Comparison of ENCODE assay signal across 26 cellular contexts in the genomic region with DNA sequence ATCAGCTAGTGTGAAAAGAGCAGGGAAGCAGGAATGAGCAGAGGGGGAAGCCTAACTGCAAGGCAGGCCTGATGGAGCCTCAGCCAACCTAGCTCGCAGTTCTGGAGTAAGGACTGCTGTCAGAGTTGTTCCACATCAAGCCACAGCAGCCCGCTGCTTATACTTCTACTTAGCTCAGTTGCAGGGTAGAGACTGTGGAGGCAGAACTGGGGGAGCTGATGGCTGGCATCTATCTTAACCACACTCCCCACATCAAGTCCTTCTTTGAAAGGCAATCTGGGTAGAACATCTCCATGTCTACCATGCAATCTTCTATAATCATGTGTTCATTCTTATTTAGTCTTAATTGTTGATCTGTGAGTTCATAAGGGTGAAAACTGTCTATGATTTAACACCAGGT. TPM values are rescaled to one million over a fixed set of nuclear protein-coding genes. Genes with fewer than 3 reads are reported as not detected.
A peak's percentile ranks its signal among the peaks of the same experiment; 100 is the strongest.
DNase-seq lines count a peak whose midpoint lies in the region; ATAC-seq and TF ChIP-seq lines count a peak whose summit lies in the region.
"Had no signal": no experiment of that assay in that cellular context is flagged by ENCODE, and none has a peak within 500 bp of the region (broad histone marks: within the 10 kb centered on the region; RNA-seq: fewer than 3 reads in every experiment).

No MANE protein-coding gene starts in this region.

- H3K27ac Mint-ChIP-seq in activated CD4-positive, alpha-beta T cell treated with anti-CD3 and anti-CD28 coated beads, Interleukin-2, amount 10 ng/mL, durations not matched to agents 24 days and 14 days: no peak overlapping the region
- no peak overlapping the region for H3K27ac Mint-ChIP-seq in activated naive CD8-positive, alpha-beta T cell treated with anti-CD3 and anti-CD28 coated beads, Interleukin-2, amount 50 U/mL, for 24 hours
- H3K27ac Mint-ChIP-seq: B cell, IgD-negative memory B cell had no signal

- no peak overlapping the region for H3K4me3 Mint-ChIP-seq in activated CD4-positive, alpha-beta T cell treated with anti-CD3 and anti-CD28 coated beads, Interleukin-2, amount 10 ng/mL, durations not matched to agents 24 days and 14 days
- H3K4me3 Mint-ChIP-seq in activated naive CD8-positive, alpha-beta T cell treated with anti-CD3 and anti-CD28 coated beads, Interleukin-2, amount 50 U/mL, for 24 hours: no peak overlapping the region
- H3K4me3 Mint-ChIP-seq: B cell, IgD-negative memory B cell had no signal

- no peak for TF ChIP-seq POLR2A in heart left ventricle (IDR thresholded peaks at IDR 0.05)

- H3K4me3 ChIP-seq in left ventricle myocardium inferior (no peak overlapping the region), heart left ventricle (no peak overlapping the region)
- H3K4me3 ChIP-seq: GM23248, PC-9, SJCRH30 had no signal

- H3K36me3 ChIP-seq in left ventricle myocardium inferior: peaks cover 72% of the 10 kb centered on the region
- H3K36me3 ChIP-seq in heart left ventricle: peaks cover 0 to 100% (median 91%) of the 10 kb centered on the region in 9 donors
- H3K36me3 ChIP-seq: SJCRH30 had no signal

- H3K4me1 ChIP-seq in left ventricle myocardium inferior (peaks cover 12% of the 10 kb centered on the region), heart left ventricle (peaks cover 0 to 7% (median 0%) of the 10 kb centered on the region in 12 donors)
- H3K4me1 ChIP-seq: SJCRH30 had no signal

- DNase-seq in activated CD4-positive, alpha-beta T cell treated with anti-CD3 and anti-CD28 coated beads for 48 hours: peak; percentile 2
- DNase-seq in activated CD4-positive, alpha-beta T cell treated with anti-CD3 and anti-CD28 coated beads, Interleukin-2, amount 10 ng/mL, durations not matched to agents 24 days and 14 days: no peak
- DNase-seq in left ventricle myocardium inferior: no peak
- DNase-seq in heart left ventricle: no peak
- DNase-seq in activated naive CD8-positive, alpha-beta T cell treated with anti-CD3 and anti-CD28 coated beads, Interleukin-2, amount 50 U/mL, for 24 hours: no peak
- no peak for DNase-seq in stimulated activated CD4-positive, alpha-beta T cell treated with anti-CD3 and anti-CD28 coated beads, Interleukin-2, amount 100 ng/mL, for 48 hours
- DNase-seq in NCI-H1092 treated with DMSO at 0.1 percent for 48 hours (lab: John Stamatoyannopoulos, UW): no peak
- DNase-seq: Calu3, DMS79 treated with DMSO at 0.1 percent for 48 hours, GM23248, H7, NCI-H1092, NCI-H1436 treated with DMSO at 0.1 percent for 48 hours, NCI-H187 treated with DMSO at 0.1 percent for 48 hours, NCI-H2107, NCI-H446, NCI-H524 treated with DMSO at 0.1 percent for 48 hours, NCI-H774, PC-9, SJCRH30 had no signal

- peaks cover 3% of the 10 kb centered on the region for H3K4me1 Mint-ChIP-seq in activated CD4-positive, alpha-beta T cell treated with anti-CD3 and anti-CD28 coated beads, Interleukin-2, amount 10 ng/mL, durations not matched to agents 24 days and 14 days
- peaks cover 3% of the 10 kb centered on the region for H3K4me1 Mint-ChIP-seq in activated naive CD8-positive, alpha-beta T cell treated with anti-CD3 and anti-CD28 coated beads, Interleukin-2, amount 50 U/mL, for 24 hours
- H3K4me1 Mint-ChIP-seq: B cell, IgD-negative memory B cell had no signal

- no peak for ATAC-seq in heart left ventricle
- ATAC-seq in activated naive CD8-positive, alpha-beta T cell treated with anti-CD3 and anti-CD28 coated beads, Interleukin-2, amount 50 U/mL, for 24 hours: peak; percentile 15
- ATAC-seq: Right ventricle myocardium inferior had no signal

- intact Hi-C loops in activated CD4-positive, alpha-beta T cell treated with anti-CD3 and anti-CD28 coated beads, Interleukin-2, amount 10 ng/mL, durations not matched to agents 24 days and 14 days (cut with micrococcal nuclease): no loop called here
- intact Hi-C loops in left ventricle myocardium inferior (cut with micrococcal nuclease): no loop called here
- intact Hi-C loops in heart left ventricle (cut with DNase I): no loop called here

- no peak for TF ChIP-seq CTCF in left ventricle myocardium inferior (IDR thresholded peaks at IDR 0.05; ENCODE audit: borderline replicate concordance)
- no peak for TF ChIP-seq CTCF in heart left ventricle (IDR thresholded peaks at IDR 0.05)

- WGBS in heart left ventricle, 4 donors: 81 to 96% (median 89%) methylated on average over 2 of the region's 2 CpGs

- no peaks in the 10 kb centered on the region for H3K9me3 Mint-ChIP-seq in activated CD4-positive, alpha-beta T cell treated with anti-CD3 and anti-CD28 coated beads, Interleukin-2, amount 10 ng/mL, durations not matched to agents 24 days and 14 days
- H3K9me3 Mint-ChIP-seq in activated naive CD8-positive, alpha-beta T cell treated with anti-CD3 and anti-CD28 coated beads, Interleukin-2, amount 50 U/mL, for 24 hours: no peaks in the 10 kb centered on the region
- H3K9me3 Mint-ChIP-seq: IgD-negative memory B cell had no signal

- H3K27me3 Mint-ChIP-seq in activated CD4-positive, alpha-beta T cell treated with anti-CD3 and anti-CD28 coated beads, Interleukin-2, amount 10 ng/mL, durations not matched to agents 24 days and 14 days: no peaks in the 10 kb centered on the region
- no peaks in the 10 kb centered on the region for H3K27me3 Mint-ChIP-seq in activated naive CD8-positive, alpha-beta T cell treated with anti-CD3 and anti-CD28 coated beads, Interleukin-2, amount 50 U/mL, for 24 hours
- H3K27me3 Mint-ChIP-seq: B cell, IgD-negative memory B cell had no signal

- peaks cover 76% of the 10 kb centered on the region for H3K36me3 Mint-ChIP-seq in activated CD4-positive, alpha-beta T cell treated with anti-CD3 and anti-CD28 coated beads, Interleukin-2, amount 10 ng/mL, durations not matched to agents 24 days and 14 days (ENCODE audit: low read depth)
- H3K36me3 Mint-ChIP-seq in activated naive CD8-positive, alpha-beta T cell treated with anti-CD3 and anti-CD28 coated beads, Interleukin-2, amount 50 U/mL, for 24 hours (ENCODE audit: low read depth): peaks cover 54% of the 10 kb centered on the region

- H3K9me3 ChIP-seq in left ventricle myocardium inferior (replicated peaks) (no peaks in the 10 kb centered on the region), heart left ventricle (no peaks in the 10 kb centered on the region)
- H3K9me3 ChIP-seq: SJCRH30 had no signal

- no peaks in the 10 kb centered on the region for H3K27me3 ChIP-seq in left ventricle myocardium inferior (ENCODE audit: low read depth)
- no peaks in the 10 kb centered on the region for H3K27me3 ChIP-seq in heart left ventricle
- H3K27me3 ChIP-seq: SJCRH30 had no signal

- H3K27ac ChIP-seq in left ventricle myocardium inferior (replicated peaks): peak overlapping the region; percentile 0
- peak overlapping the region in 1 of 12 donors; percentile 38 for H3K27ac ChIP-seq in heart left ventricle
- H3K27ac ChIP-seq: 22Rv1, C4-2B, GM23248, HL-60, PC-9, SJCRH30 had no signal

RNA-seq across cellular contexts. Expression of gene DDX60, which starts 46.1 kb away (rescaled TPM):
- total RNA-seq in activated CD4-positive, alpha-beta T cell treated with anti-CD3 and anti-CD28 coated beads, Interleukin-2, amount 10 ng/mL, durations not matched to agents 24 days and 14 days: 15.2 and 17.6 TPM in 2 replicates
- total RNA-seq in left ventricle myocardium inferior: 5.3 TPM
- 10 to 100 TPM in 5 of 9 donors, 1 to 10 TPM in 4; 3.8 to 27.2 (median 10.6) TPM for total RNA-seq in heart left ventricle
- polyA plus RNA-seq in heart left ventricle: 1 to 10 TPM; 1.4 to 4.2 TPM
